ENCODE assay signal across 1 cellular context in the genomic region with DNA sequence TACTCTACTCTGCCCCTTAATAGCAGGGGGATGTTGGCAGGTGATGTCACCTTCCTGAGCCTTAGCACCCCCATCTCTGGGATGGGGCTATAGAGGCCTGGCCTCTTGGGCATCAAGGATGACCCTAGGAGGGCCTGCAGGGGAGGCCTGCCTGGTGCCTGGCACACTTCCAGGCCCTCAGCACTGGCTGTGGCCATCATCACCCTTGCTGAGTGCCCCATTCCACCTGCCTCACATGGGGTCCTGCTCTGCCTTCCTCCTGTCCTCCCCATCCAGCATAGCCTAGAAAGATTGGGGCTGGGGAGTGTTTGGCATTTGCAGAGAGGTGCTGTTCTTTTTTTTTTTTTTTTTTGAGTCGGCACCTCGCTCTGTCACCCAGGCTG.
TF ChIP-seq lines count a peak whose summit lies in the region.

No MANE protein-coding gene starts in this region.

TF ChIP-seq in SK-N-SH treated with all-trans-retinoic acid at 6 μM for 48 hours, 23 proteins besides CTCF, POLR2A, EP300 and RAD21 (continued from another document):
- TF ChIP-seq, protein P1, sequence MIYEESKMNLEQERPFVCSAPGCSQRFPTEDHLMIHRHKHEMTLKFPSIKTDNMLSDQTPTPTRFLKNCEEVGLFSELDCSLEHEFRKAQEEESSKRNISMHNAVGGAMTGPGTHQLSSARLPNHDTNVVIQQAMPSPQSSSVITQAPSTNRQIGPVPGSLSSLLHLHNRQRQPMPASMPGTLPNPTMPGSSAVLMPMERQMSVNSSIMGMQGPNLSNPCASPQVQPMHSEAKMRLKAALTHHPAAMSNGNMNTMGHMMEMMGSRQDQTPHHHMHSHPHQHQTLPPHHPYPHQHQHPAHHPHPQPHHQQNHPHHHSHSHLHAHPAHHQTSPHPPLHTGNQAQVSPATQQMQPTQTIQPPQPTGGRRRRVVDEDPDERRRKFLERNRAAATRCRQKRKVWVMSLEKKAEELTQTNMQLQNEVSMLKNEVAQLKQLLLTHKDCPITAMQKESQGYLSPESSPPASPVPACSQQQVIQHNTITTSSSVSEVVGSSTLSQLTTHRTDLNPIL (CRISPR knock-in tag; IDR thresholded peaks at IDR 0.05; ENCODE audit: low read depth), result no peak
